Comparison of ENCODE assay signal across 11 cellular contexts in genomic region chr3:123749716-123750115, GRCh38.
DNase-seq lines count a peak whose midpoint lies in the region; ATAC-seq, FAIRE-seq and TF ChIP-seq lines count a peak whose summit lies in the region.
"Had no signal": no experiment of that assay in that cellular context is flagged by ENCODE, and none has a peak within 500 bp of the region (broad histone marks: within the 10 kb centered on the region; RNA-seq: fewer than 3 reads in every experiment).

No MANE protein-coding gene starts in this region.

- H3K4me2 ChIP-seq in IMR-90 (ENCODE audit: low read depth, low read length), result no peak overlapping the region
- H3K4me2 ChIP-seq in HepG2 (ENCODE audit: low read depth, low read length), result no peak overlapping the region

- peak overlapping the region; percentile 99 for H4K5ac ChIP-seq in IMR-90 (ENCODE audit: low read depth, low read length)

- in situ Hi-C loops in IMR-90 (cut with MboI; ENCODE audit: low sequenced_read_pairs) (no loop called here), HepG2 (cut with HindIII; ENCODE audit: extremely low pct_ligation_motif_present, low pct_unique_long_range_greater_than_20kb) (no loop called here)

- TF ChIP-seq RAD21 in IMR-90 (IDR thresholded peaks at IDR 0.05; ENCODE audit: low read length) (no peak), HepG2 (CRISPR knock-in tag; IDR thresholded peaks at IDR 0.05) (no peak)

- peak overlapping the region; percentile 92 for H2AK9ac ChIP-seq in IMR-90 (replicated peaks; ENCODE audit: low read depth, low read length, poor library complexity)

- H4K91ac ChIP-seq in IMR-90 (ENCODE audit: insufficient read depth, low read depth, low read length), result peak overlapping the region; percentile 100

- POLR2A ChIA-PET in AG04449 (lab: Yijun Ruan, JAX), result interaction anchor here (0.8 to 1.5 kb wide), 12 partner anchors 8 to 97 kb away, joined by 3 to 6 read pairs (median 4); no protein-coding TSS in a partner anchor
- POLR2A ChIA-PET in IMR-90 (lab: Charles Lee; ENCODE audit: unreplicated experiment), result interaction anchor here (0.7 to 1.6 kb wide), 3 partner anchors 9 to 69 kb away, joined by 3 to 9 read pairs (median 3); no protein-coding TSS in a partner anchor
- POLR2A ChIA-PET in HepG2 (lab: Yijun Ruan, JAX), result interaction anchor here (1.1 to 2.1 kb wide), 5 partner anchors 18 to 144 kb away, joined by 3 to 12 read pairs (median 4); no protein-coding TSS in a partner anchor

- H2BK20ac ChIP-seq in IMR-90 (ENCODE audit: low read depth, low read length), result peak overlapping the region; percentile 99

- H3K36me3 ChIP-seq in IMR-90 (ENCODE audit: control insufficient read depth, insufficient read depth, low read length), result peaks cover 38% of the 10 kb centered on the region
- no peaks in the 10 kb centered on the region for H3K36me3 ChIP-seq in body of pancreas (replicated peaks in 1 of 2; ENCODE audit: insufficient read depth in 1 of 2, low read depth in 2 of 2)
- H3K36me3 ChIP-seq in HepG2 (replicated peaks in 1 of 2; ENCODE audit: control insufficient read depth in 1 of 2, insufficient read depth in 2 of 2, low read length in 2 of 2), result peaks cover 4 to 14% of the 10 kb centered on the region in 2 experiments; a peak in 2 of 5 replicates

- peaks cover 25 to 78% of the 10 kb centered on the region in 2 experiments for H3K79me1 ChIP-seq in IMR-90 (ENCODE audit: low read depth in 1 of 2, low read length in 2 of 2)

- no peak for TF ChIP-seq CTCF in AG04449 (IDR thresholded peaks at IDR 0.05; ENCODE audit: insufficient read depth, low read length, missing control alignments)
- no peak for TF ChIP-seq CTCF in IMR-90 (conservative IDR thresholded peaks at IDR 0.05; ENCODE audit: low read depth, low read length)
- no peak for TF ChIP-seq CTCF in body of pancreas (IDR thresholded peaks at IDR 0.05)
- no peak for TF ChIP-seq CTCF in HepG2 (CRISPR knock-in tag; IDR thresholded peaks at IDR 0.05)

- H4K8ac ChIP-seq in IMR-90 (ENCODE audit: low read depth in 2 of 2, low read length in 2 of 2), result peak overlapping the region; percentile 88 to 99

- H3K9me3 ChIP-seq in IMR-90 (ENCODE audit: control insufficient read depth, insufficient read depth, low read length), result peaks cover 6% of the 10 kb centered on the region
- H3K9me3 ChIP-seq in body of pancreas, result no peaks in the 10 kb centered on the region
- no peaks in the 10 kb centered on the region for H3K9me3 ChIP-seq in HepG2 (ENCODE audit: low read length)

- peak overlapping the region; percentile 100 for H3K4ac ChIP-seq in IMR-90 (ENCODE audit: low read depth, low read length)

- H3K27me3 ChIP-seq in IMR-90 (ENCODE audit: control insufficient read depth, insufficient read depth, low read length) (no peaks in the 10 kb centered on the region), body of pancreas (no peaks in the 10 kb centered on the region), HepG2 (ENCODE audit: control insufficient read depth in 1 of 2, insufficient read depth in 2 of 2, low read length in 2 of 2) (no peaks in the 10 kb centered on the region)

- peak overlapping the region; percentile 100 for H2BK120ac ChIP-seq in IMR-90 (ENCODE audit: low read depth, low read length)

- H4K20me1 ChIP-seq in IMR-90 (ENCODE audit: insufficient read depth, low read length) (no peaks in the 10 kb centered on the region), HepG2 (ENCODE audit: insufficient read depth, low read length) (no peaks in the 10 kb centered on the region)

- intact Hi-C loops in IMR-90 (cut with micrococcal nuclease), result loop anchor here (1.0 to 2.0 kb wide), 2 partner anchors 9 to 33 kb away; no protein-coding TSS in a partner anchor
- intact Hi-C loops in body of pancreas (cut with DNase I), result no loop called here
- intact Hi-C loops in HepG2 (cut with micrococcal nuclease; ENCODE audit: unreplicated experiment), result loop anchor here (10.0 kb wide), 1 partner anchor 215 kb away; the partner anchor contains the start of gene CCDC14

- TF ChIP-seq POLR2A in IMR-90 (IDR thresholded peaks at IDR 0.05; ENCODE audit: low read depth, low read length) (no peak), body of pancreas (IDR thresholded peaks at IDR 0.05) (no peak), HepG2 (IDR thresholded peaks at IDR 0.05; ENCODE audit: insufficient read depth in 1 of 2, low read depth in 2 of 2, low read length in 2 of 2) (no peak)

- dilution Hi-C loops in IMR-90 (cut with HindIII; ENCODE audit: low sequenced_read_pairs, unreplicated experiment), result no loop called here

- H3K27ac ChIP-seq in IMR-90 (ENCODE audit: insufficient read depth, low read length), result peak overlapping the region; percentile 97
- H3K27ac ChIP-seq in body of pancreas, result peak overlapping the region in 2 of 4 donors; percentile 53 to 64
- peak overlapping the region; percentile 76 for H3K27ac ChIP-seq in HepG2 (ENCODE audit: extremely low read length, insufficient read depth, low read length)

- BruUV-seq in IMR-90 (replicated peaks; lab: Mats Ljungman, UMichigan), result no TSS peak
- BruUV-seq in HepG2 (replicated peaks; lab: Mats Ljungman, UMichigan), result no TSS peak

- H2AFZ ChIP-seq in IMR-90 (replicated peaks; ENCODE audit: low read length, poor library complexity), result no peak overlapping the region
- H2AFZ ChIP-seq in HepG2 (ENCODE audit: low read length), result no peak overlapping the region

- H2BK5ac ChIP-seq in IMR-90 (ENCODE audit: low read depth, low read length, poor library complexity, severe bottlenecking), result peak overlapping the region; percentile 99

- no peak overlapping the region for H3K4me3 ChIP-seq in AG04449 (ENCODE audit: low read depth, low read length)
- no peak overlapping the region for H3K4me3 ChIP-seq in IMR-90 (ENCODE audit: insufficient read depth, low read depth, low read length)
- H3K4me3 ChIP-seq in body of pancreas, result no peak overlapping the region
- no peak overlapping the region for H3K4me3 ChIP-seq in HepG2 (replicated peaks in 1 of 3; ENCODE audit: insufficient read depth in 1 of 3, low read depth in 2 of 3, low read length in 3 of 3)

- ATAC-seq in IMR-90 (ENCODE audit: low read depth) (peak; percentile 77), body of pancreas (peak; percentile 24), HepG2 (peak; percentile 19; the same call in 2 of the 3 replicates)

- H3K4me1 ChIP-seq in IMR-90 (ENCODE audit: control insufficient read depth, insufficient read depth, low read length) (peaks cover 34% of the 10 kb centered on the region), body of pancreas (peaks cover 17% of the 10 kb centered on the region), HepG2 (ENCODE audit: insufficient read depth, low read length) (peaks cover 63% of the 10 kb centered on the region)

- H3K18ac ChIP-seq in IMR-90 (ENCODE audit: low read depth, low read length), result peak overlapping the region; percentile 99

- peak overlapping the region; percentile 99 for H2BK15ac ChIP-seq in IMR-90 (ENCODE audit: low read depth, low read length)

- peak overlapping the region; percentile 99 for H3K14ac ChIP-seq in IMR-90 (replicated peaks; ENCODE audit: low read depth, low read length)

- peak overlapping the region; percentile 99 for H2AK5ac ChIP-seq in IMR-90 (ENCODE audit: low read depth, low read length)

- peaks cover 29% of the 10 kb centered on the region for H3K9me1 ChIP-seq in IMR-90 (ENCODE audit: insufficient read depth, low read length)

- peak overlapping the region; percentile 100 for H3K23ac ChIP-seq in IMR-90 (ENCODE audit: low read depth, low read length)

- DNase-seq in AG04449 (ENCODE audit: low read depth, low spot score), result peak; percentile 92
- DNase-seq in IMR-90, result peak; percentile 95
- DNase-seq in body of pancreas, result no peak
- peak; percentile 44 for DNase-seq in HepG2 (ENCODE audit: low spot score)
- DNase-seq in COR-L47 (lab: John Stamatoyannopoulos, UW), result no peak
- DNase-seq in SK-N-DZ (ENCODE audit: low spot score), result no peak
- DNase-seq in NCI-H524 (lab: John Stamatoyannopoulos, UW), result no peak
- DNase-seq in NCI-H345 (lab: John Stamatoyannopoulos, UW), result no peak
- DNase-seq: CD4-positive, CD25-positive, alpha-beta regulatory T cell; NCI-H187 treated with DMSO at 0.1 percent for 48 hours; SHP77 had no signal

- TF ChIP-seq EP300 in HepG2 (IDR thresholded peaks at IDR 0.05; ENCODE audit: low read depth in 2 of 2, low read length in 2 of 2), result no peak
- TF ChIP-seq EP300 in HepG2 (CRISPR knock-in tag; IDR thresholded peaks at IDR 0.05; ENCODE audit: borderline replicate concordance), result no peak

- peaks cover 2% of the 10 kb centered on the region for H3K79me2 ChIP-seq in HepG2 (ENCODE audit: insufficient read depth, low read length)

- peak overlapping the region; percentile 99 for H3K56ac ChIP-seq in IMR-90 (ENCODE audit: extremely low read depth, insufficient read depth, low read length)

- H3K9ac ChIP-seq in IMR-90 (ENCODE audit: low read depth, low read length), result peak overlapping the region; percentile 65
- peak overlapping the region; percentile 59 for H3K9ac ChIP-seq in HepG2 (ENCODE audit: insufficient read depth, low read depth, low read length)

- CTCF ChIA-PET in AG04449 (lab: Yijun Ruan, JAX), result interaction anchor here (0.8 to 5.6 kb wide), 8 partner anchors 8 to 131 kb away, joined by 3 to 32 read pairs (median 5); no protein-coding TSS in a partner anchor
- CTCF ChIA-PET in IMR-90 (lab: Yijun Ruan, JAX), result interaction anchor here (1.4 kb wide), 2 partner anchors 31 to 41 kb away, joined by 3 to 4 read pairs; no protein-coding TSS in a partner anchor
- CTCF ChIA-PET in HepG2 (lab: Yijun Ruan, JAX; ENCODE audit: low intra/inter-chr PET ratio, low total read pairs), result no interaction called here

- FAIRE-seq in HepG2 (lab: Jason Lieb, UNC), result no peak

TF ChIP-seq in IMR-90, 13 proteins besides CTCF, POLR2A, EP300 and RAD21 (continues in another document):
- TF ChIP-seq MXI1 (IDR thresholded peaks at IDR 0.05; ENCODE audit: borderline replicate concordance, low read depth, low read length) (no peak), USF2 (IDR thresholded peaks at IDR 0.05; ENCODE audit: low read depth, low read length) (no peak)

TF ChIP-seq in HepG2, 621 proteins besides CTCF, POLR2A, EP300 and RAD21 (continues in another document):
- TF ChIP-seq KAT2B (IDR thresholded peaks at IDR 0.05; ENCODE audit: borderline replicate concordance, low read depth, low read length) (no peak), HNRNPUL1 (IDR thresholded peaks at IDR 0.05; ENCODE audit: low read depth, low read length) (no peak), MAF1 (CRISPR knock-in tag; IDR thresholded peaks at IDR 0.05; ENCODE audit: borderline replicate concordance) (no peak), SNAI1 (CRISPR knock-in tag; IDR thresholded peaks at IDR 0.05; ENCODE audit: borderline replicate concordance) (0 out of 2 replicates have a peak, but pooled peaks have one; percentile 9), ZNF879 (CRISPR knock-in tag; IDR thresholded peaks at IDR 0.05) (no peak), GATAD2A (CRISPR knock-in tag; IDR thresholded peaks at IDR 0.05) (0 out of 2 replicates have a peak, but pooled peaks have one; percentile 43), BRCA1 (CRISPR knock-in tag; IDR thresholded peaks at IDR 0.05) (no peak)

Comparison
In these comparisons a context has a peak if more than half of its experiments do, and no peak if none do; other contexts are left out.
1. DNase-seq: peak in AG04449 (single experiment), IMR-90 (single experiment) and HepG2 (single experiment); none in body of pancreas (0 of 4), COR-L47 (single experiment), SK-N-DZ (single experiment), NCI-H524 (0 of 2) and NCI-H345 (single experiment).
2. ATAC-seq: peak in every context shown above with its lines; median percentile 77 in IMR-90; 24 in body of pancreas; 19 in HepG2.